ENCODE assay signal across 12 cellular contexts in the genomic region with DNA sequence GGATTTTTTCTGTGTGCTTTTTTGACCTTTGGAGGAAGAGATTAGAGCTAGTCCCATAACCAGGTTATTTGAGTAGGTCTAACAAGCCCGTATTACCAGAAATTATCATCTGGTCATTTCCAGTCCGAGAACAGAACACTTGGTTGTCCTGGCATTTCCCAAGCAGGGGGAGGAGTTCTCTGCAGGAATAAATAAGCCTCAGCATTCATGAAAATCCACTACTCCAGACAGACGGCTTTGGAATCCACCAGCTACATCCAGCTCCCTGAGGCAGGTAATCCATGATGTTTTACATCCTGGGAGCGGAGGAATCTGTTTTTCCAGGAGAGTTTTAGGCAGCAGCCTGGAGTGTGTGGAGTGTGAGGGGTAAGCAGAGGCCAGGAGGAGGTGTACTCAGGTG. TPM values are rescaled to one million over a fixed set of nuclear protein-coding genes. Genes with fewer than 3 reads are reported as not detected.
DNase-seq lines count a peak whose midpoint lies in the region; ATAC-seq, FAIRE-seq and TF ChIP-seq lines count a peak whose summit lies in the region.
"Had no signal": no experiment of that assay in that cellular context is flagged by ENCODE, and none has a peak within 500 bp of the region (broad histone marks: within the 10 kb centered on the region; RNA-seq: fewer than 3 reads in every experiment).

Gene SERPINA3, plus strand, starts transcription at position 218 of the 400 bp plus-strand sequence. CDS start 2,051 bp downstream, outside the sequence.

- 8% methylated on average over 4 of the region's 4 CpGs for WGBS in HepG2 (ENCODE audit: low lambda C conversion rate)
- 66 to 67% methylated on average over 4 of the region's 4 CpGs for WGBS in sigmoid colon, 2 donors

- H3K27me3 ChIP-seq in dorsolateral prefrontal cortex (no peaks in the 10 kb centered on the region), HepG2 (ENCODE audit: control insufficient read depth in 1 of 2, insufficient read depth in 2 of 2, low read length in 2 of 2) (no peaks in the 10 kb centered on the region; a peak in 1 of 5 replicates), sigmoid colon (no peaks in the 10 kb centered on the region), BE2C (no peaks in the 10 kb centered on the region)

- in situ Hi-C loops in HepG2 (cut with HindIII; ENCODE audit: extremely low pct_ligation_motif_present, low pct_unique_long_range_greater_than_20kb): no loop called here

- intact Hi-C loops in dorsolateral prefrontal cortex (cut with DNase I): no loop called here
- intact Hi-C loops in HepG2 (cut with micrococcal nuclease; ENCODE audit: unreplicated experiment): loop anchor here (1.0 kb wide), 1 partner anchor 13 kb away; no protein-coding TSS in a partner anchor
- intact Hi-C loops in sigmoid colon (cut with DNase I): no loop called here

- TF ChIP-seq EP300 in HepG2 (IDR thresholded peaks at IDR 0.05; ENCODE audit: low read depth in 2 of 2, low read length in 2 of 2): peak in 1 of 2 experiments; percentile 73; a peak in 2 of 4 replicates
- TF ChIP-seq EP300 in HepG2 (CRISPR knock-in tag; IDR thresholded peaks at IDR 0.05; ENCODE audit: borderline replicate concordance): peak; percentile 72; the same call in 1 of the 2 replicates
- TF ChIP-seq EP300 in sigmoid colon (IDR thresholded peaks at IDR 0.05): no peak

- H3K27ac ChIP-seq in dorsolateral prefrontal cortex (peak within 1 kb of the TSS in 2 of 59 donors; percentile 12 to 29), HepG2 (ENCODE audit: extremely low read length, insufficient read depth, low read length) (peak within 1 kb of the TSS; percentile 77), sigmoid colon (peak within 1 kb of the TSS; percentile 10 to 64 (median 53))

- H3K79me2 ChIP-seq in HepG2 (ENCODE audit: insufficient read depth, low read length): peaks cover 53% of the 10 kb centered on the region

- no peak for TF ChIP-seq CTCF in dorsolateral prefrontal cortex (IDR thresholded peaks at IDR 0.05 in 54 of 56, conservative IDR thresholded peaks at IDR 0.05 in 2 of 56; ENCODE audit: low read depth in 1 of 56, partially characterized antibody in 56 of 56)
- TF ChIP-seq CTCF in HepG2 (CRISPR knock-in tag; IDR thresholded peaks at IDR 0.05): no peak
- TF ChIP-seq CTCF in sigmoid colon (IDR thresholded peaks at IDR 0.05): no peak
- TF ChIP-seq CTCF in BE2C (IDR thresholded peaks at IDR 0.05; ENCODE audit: low read depth, low read length): no peak

- peak; percentile 84 for FAIRE-seq in HepG2 (lab: Jason Lieb, UNC)
- FAIRE-seq: H1 had no signal

- H3K4me2 ChIP-seq in HepG2 (ENCODE audit: low read depth, low read length): peak within 1 kb of the TSS; percentile 97

- H3K36me3 ChIP-seq in HepG2 (replicated peaks in 1 of 2; ENCODE audit: control insufficient read depth in 1 of 2, insufficient read depth in 2 of 2, low read length in 2 of 2) (peaks cover 12 to 30% of the 10 kb centered on the region in 2 experiments), sigmoid colon (no peaks in the 10 kb centered on the region), BE2C (no peaks in the 10 kb centered on the region)

- peak; percentile 76 for ATAC-seq in HepG2
- ATAC-seq in GM18858 (IDR thresholded peaks at IDR 0.05; ENCODE audit: unreplicated experiment): no peak
- ATAC-seq in HG02870 (IDR thresholded peaks at IDR 0.05; ENCODE audit: unreplicated experiment): no peak

- H4K20me1 ChIP-seq in HepG2 (ENCODE audit: insufficient read depth, low read length): peaks cover 34% of the 10 kb centered on the region; the same call in 1 of the 2 replicates

- TF ChIP-seq POLR2A in HepG2 (IDR thresholded peaks at IDR 0.05; ENCODE audit: insufficient read depth in 1 of 2, low read depth in 2 of 2, low read length in 2 of 2) (peak; percentile 72 to 98), sigmoid colon (IDR thresholded peaks at IDR 0.05) (no peak), erythroblast (IDR thresholded peaks at IDR 0.05; ENCODE audit: low read length) (no peak)

- no TSS peak for BruUV-seq in HepG2 (replicated peaks; lab: Mats Ljungman, UMichigan)

- H3K4me1 ChIP-seq in HepG2 (ENCODE audit: insufficient read depth, low read length): peaks cover 77% of the 10 kb centered on the region
- H3K4me1 ChIP-seq in sigmoid colon: no peaks in the 10 kb centered on the region
- no peaks in the 10 kb centered on the region for H3K4me1 ChIP-seq in BE2C

- H3K9me3 ChIP-seq in HepG2 (ENCODE audit: low read length) (peaks cover 3% of the 10 kb centered on the region; the same call in 1 of the 2 replicates), sigmoid colon (peaks cover 0 to 3% (median 2%) of the 10 kb centered on the region in 4 donors), BE2C (no peaks in the 10 kb centered on the region)

- CTCF ChIA-PET in HepG2 (lab: Yijun Ruan, JAX; ENCODE audit: low intra/inter-chr PET ratio, low total read pairs): no interaction called here

- DNase-seq in EH (ENCODE audit: low read depth) (peak; percentile 18), dorsolateral prefrontal cortex (peak in 2 of 10 donors; percentile 16 to 34), HepG2 (ENCODE audit: low spot score) (peak; percentile 91), sigmoid colon (peak; percentile 67), erythroblast (lab: John Stamatoyannopoulos, UW) (no peak), BE2C (no peak)
- DNase-seq: activated naive CD4-positive, alpha-beta T cell; GDM1; SHP77 had no signal

- peak within 1 kb of the TSS; percentile 81 for H3K9ac ChIP-seq in HepG2 (ENCODE audit: insufficient read depth, low read depth, low read length)

- H3K4me3 ChIP-seq in dorsolateral prefrontal cortex (peak within 1 kb of the TSS in 16 of 59 donors; percentile 11 to 56 (median 28)), HepG2 (replicated peaks in 1 of 3; ENCODE audit: insufficient read depth in 1 of 3, low read depth in 2 of 3, low read length in 3 of 3) (peak within 1 kb of the TSS; percentile 62 to 69 (median 68)), sigmoid colon (peak within 1 kb of the TSS in 2 of 4 donors; percentile 18 to 21), BE2C (ENCODE audit: low read depth, low read length) (no peak within 1 kb of the TSS)

- POLR2A ChIA-PET in HepG2 (lab: Yijun Ruan, JAX): interaction anchor here (0.9 to 19.0 kb wide), 21 partner anchors 10 to 438 kb away, joined by 3 to 638 read pairs (median 5); partner anchors contain the start of genes PPP4R4, SERPINA1, SERPINA4 and SERPINA5

- no peak for TF ChIP-seq RAD21 in HepG2 (CRISPR knock-in tag; IDR thresholded peaks at IDR 0.05)

- H2AFZ ChIP-seq in HepG2 (ENCODE audit: low read length): no peak within 1 kb of the TSS

TF ChIP-seq in HepG2, 621 proteins besides CTCF, POLR2A, EP300 and RAD21 (continues in another document):
- TF ChIP-seq ZNF672 (CRISPR knock-in tag; IDR thresholded peaks at IDR 0.05): no peak
- peak; percentile 30; the same call in 1 of the 2 replicates for TF ChIP-seq FOXA3 (CRISPR knock-in tag; IDR thresholded peaks at IDR 0.05)
- TF ChIP-seq ZNF33B (CRISPR knock-in tag; IDR thresholded peaks at IDR 0.05): no peak
- TF ChIP-seq MEF2D (CRISPR knock-in tag; IDR thresholded peaks at IDR 0.05): no peak
- no peak for TF ChIP-seq ZNF83 (CRISPR knock-in tag; IDR thresholded peaks at IDR 0.05; ENCODE audit: borderline replicate concordance)
- no peak for TF ChIP-seq HIC2 (CRISPR knock-in tag; IDR thresholded peaks at IDR 0.05; ENCODE audit: low read depth)
- no peak for TF ChIP-seq ZFAT (CRISPR knock-in tag; conservative IDR thresholded peaks at IDR 0.05)
- TF ChIP-seq ZNF549 (CRISPR knock-in tag; IDR thresholded peaks at IDR 0.05): no peak
- TF ChIP-seq NFRKB (IDR thresholded peaks at IDR 0.05): no peak

RNA-seq across cellular contexts. Expression of gene SERPINA3, which starts in this region (rescaled TPM):
- total RNA-seq in dorsolateral prefrontal cortex (1,000 to 10,000 TPM in 1 of 120 experiments, 100 to 1,000 TPM in 41, 10 to 100 TPM in 72, 1 to 10 TPM in 6; 3.1 to 1,061 (median 51.5) TPM), HepG2 (2016; rRNA removed; fragmentation: Illumina TruSeq; extraction: Trizol) (433 and 825 TPM in 2 replicates), sigmoid colon (100 to 1,000 TPM in 1 of 4 donors, 10 to 100 TPM in 3; 80.9 to 233 (median 97.9) TPM)
- total RNA-seq in HepG2 (2016; cell fraction: cytosol; rRNA removed; fragmentation: Illumina TruSeq; extraction: Trizol; ENCODE audit: low read depth): 141 and 152 TPM in 2 replicates
- 426 and 840 TPM in 2 replicates for total RNA-seq in HepG2 (2016; cell fraction: insoluble cytoplasmic fraction; rRNA removed; fragmentation: Illumina TruSeq; extraction: Trizol)
- total RNA-seq in HepG2 (2016; cell fraction: membrane; rRNA removed; fragmentation: Illumina TruSeq; extraction: Trizol): 232 and 248 TPM in 2 replicates
- total RNA-seq in HepG2 (2016; cell fraction: nucleus; rRNA removed; fragmentation: Illumina TruSeq; extraction: Trizol): 726 and 813 TPM in 2 replicates
- polyA plus RNA-seq in HepG2 (2011; rRNA removed) (2,200 and 3,367 TPM in 2 replicates), sigmoid colon (10 to 100 TPM in 2 of 3 donors, 1 to 10 TPM in 1; 2.3 to 94.5 (median 59.5) TPM)
- polyA plus RNA-seq in HepG2 (2011; cell fraction: cytosol; rRNA removed): 3,577 and 4,656 TPM in 2 replicates
- 1,545 and 2,325 TPM in 2 replicates for polyA plus RNA-seq in HepG2 (2011; cell fraction: nucleus; rRNA removed)
- 306 and 2,041 TPM in 2 replicates for polyA plus RNA-seq in HepG2 (2012)
- polyA plus RNA-seq in HepG2 (2016; cell fraction: cytosol; fragmentation: Illumina TruSeq; extraction: Trizol; ENCODE audit: low read depth): 168 and 171 TPM in 2 replicates
- polyA plus RNA-seq in HepG2 (2016; cell fraction: insoluble cytoplasmic fraction; fragmentation: Illumina TruSeq; extraction: Trizol; ENCODE audit: low read depth): 463 and 467 TPM in 2 replicates
- 216 and 234 TPM in 2 replicates for polyA plus RNA-seq in HepG2 (2016; cell fraction: membrane; fragmentation: Illumina TruSeq; extraction: Trizol; ENCODE audit: low read depth)
- 1,122 and 1,162 TPM in 2 replicates for polyA plus RNA-seq in HepG2 (2016; cell fraction: nucleus; fragmentation: Illumina TruSeq; extraction: Trizol; ENCODE audit: insufficient read depth, low read depth)
- polyA minus RNA-seq in HepG2 (2011; rRNA and poly(A)+ RNA removed; ENCODE audit: low replicate concordance): 0.47 and 1,312 TPM in 2 replicates
- 680 and 1,323 TPM in 2 replicates for polyA minus RNA-seq in HepG2 (2011; cell fraction: cytosol; rRNA and poly(A)+ RNA removed)
- polyA minus RNA-seq in HepG2 (2011; cell fraction: nucleus; rRNA and poly(A)+ RNA removed): 461 and 851 TPM in 2 replicates
- not detected for polyA plus RNA-seq in BE2C (2012; ENCODE audit: insufficient read depth, insufficient read length, low read depth)
- total RNA-seq: H1 had no signal
- polyA plus RNA-seq: H1 had no signal

Comparison
In these comparisons a context has a peak if more than half of its experiments do, and no peak if none do; other contexts are left out.
1. DNase-seq: peak in EH (single experiment), HepG2 (single experiment) and sigmoid colon (single experiment); none in erythroblast (0 of 2) and BE2C (single experiment).
2. POLR2A ChIP-seq: peak in HepG2 (2 of 2); none in sigmoid colon (0 of 2) and erythroblast (single experiment).